12 cellular contexts compared by ENCODE assay signal in the genomic region with DNA sequence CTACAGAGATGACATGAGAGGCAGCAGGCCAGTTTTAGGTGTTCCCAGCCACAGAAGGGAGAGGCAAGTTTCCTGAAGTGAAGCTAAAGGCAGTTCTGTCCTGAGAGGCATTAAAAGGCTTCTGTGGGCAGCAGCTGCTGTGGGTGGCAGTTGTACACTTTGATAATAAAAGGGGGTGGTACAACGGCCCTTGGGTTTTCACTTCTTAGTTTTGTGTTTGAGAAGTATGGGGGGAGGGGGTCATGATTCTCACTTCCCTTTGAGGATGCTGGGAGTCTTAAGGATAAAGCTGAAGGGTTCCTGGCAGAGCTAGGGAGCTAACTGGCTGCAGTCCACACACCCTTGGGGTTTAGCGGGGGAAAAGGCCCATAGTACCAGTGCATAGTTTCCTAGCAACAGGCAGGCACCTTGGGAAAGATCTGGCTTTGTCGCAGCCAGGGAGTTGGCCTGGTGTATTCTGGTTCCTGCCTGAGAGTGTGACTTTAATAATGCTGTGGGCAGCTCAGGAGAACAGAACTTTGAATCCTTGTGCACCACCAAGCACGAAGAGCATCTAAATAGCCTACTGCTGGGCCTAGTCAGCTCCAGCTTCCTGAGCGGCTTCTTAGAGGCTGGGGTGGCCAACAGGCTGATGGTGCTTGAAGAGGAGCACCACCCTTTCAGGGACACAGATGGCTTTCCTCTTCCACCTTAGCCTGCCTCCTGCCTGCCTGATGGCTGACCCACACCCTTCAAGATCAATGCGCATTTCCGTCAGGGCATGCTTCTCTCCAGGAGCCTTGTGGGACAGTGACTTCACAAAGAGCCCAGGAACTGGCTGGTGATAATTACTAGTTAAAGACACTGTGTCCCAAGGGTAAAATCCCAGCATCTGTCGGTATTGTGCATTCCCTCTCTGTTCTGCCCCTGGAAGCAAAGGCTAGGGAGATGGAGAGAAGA.
DNase-seq lines count a peak whose midpoint lies in the region; ATAC-seq lines count a peak whose summit lies in the region.
"Had no signal": no experiment of that assay in that cellular context is flagged by ENCODE, and none has a peak within 500 bp of the region (broad histone marks: within the 10 kb centered on the region; RNA-seq: fewer than 3 reads in every experiment).

No MANE protein-coding gene starts in this region.

- H3K27ac Mint-ChIP-seq in dendritic cell treated with granulocyte-macrophage colony-stimulating factor and Interleukin-4, amounts not matched to agents 40 ng/mL and 50 ng/mL, for 4 days: peak overlapping the region; percentile 80
- no peak overlapping the region for H3K27ac Mint-ChIP-seq in stimulated activated naive CD8-positive, alpha-beta T cell treated with anti-CD3 and anti-CD28 coated beads, Interleukin-15, amount 100 ng/mL, for 72 hours
- H3K27ac Mint-ChIP-seq: activated CD4-positive, alpha-beta T cell treated with anti-CD3 and anti-CD28 coated beads, Interleukin-2, amount 10 ng/mL, durations not matched to agents 7 days and 5 days had no signal

- peak overlapping the region in 6 of 11 experiments; percentile 25 to 53 (median 42); a peak in 9 of 22 replicates for H3K9ac ChIP-seq in BLaER1 treated with 17β-estradiol and CSF1 and Interleukin-3, amounts not matched to agents 10 nM and 100 nM

- 0 out of 22 replicates have a peak, but pooled peaks cover 0 to 4% (median 0%) of the 10 kb centered on the region in 11 experiments for H3K27me3 ChIP-seq in BLaER1 treated with 17β-estradiol and CSF1 and Interleukin-3, amounts not matched to agents 10 nM and 100 nM

- H3K36me3 Mint-ChIP-seq in dendritic cell treated with granulocyte-macrophage colony-stimulating factor and Interleukin-4, amounts not matched to agents 40 ng/mL and 50 ng/mL, for 4 days (ENCODE audit: low read depth): no peaks in the 10 kb centered on the region

- H3K36me3 ChIP-seq in BLaER1 treated with 17β-estradiol and CSF1 and Interleukin-3, amounts not matched to agents 10 nM and 100 nM: peaks cover 0 to 5% (median 0%) of the 10 kb centered on the region in 11 experiments; a peak in 2 of 22 replicates
- H3K36me3 ChIP-seq: prostate gland had no signal

- H4K20me1 ChIP-seq in BLaER1 treated with 17β-estradiol and CSF1 and Interleukin-3, amounts not matched to agents 10 nM and 100 nM: peaks cover 0 to 6% (median 0%) of the 10 kb centered on the region in 11 experiments; a peak in 2 of 22 replicates

- no peak overlapping the region for H3K4me3 ChIP-seq in BLaER1 treated with 17β-estradiol and CSF1 and Interleukin-3, amounts not matched to agents 10 nM and 100 nM
- H3K4me3 ChIP-seq: prostate gland had no signal

- peaks cover 31 to 54% (median 46%) of the 10 kb centered on the region in 10 experiments for H3K4me1 ChIP-seq in BLaER1 treated with 17β-estradiol and CSF1 and Interleukin-3, amounts not matched to agents 10 nM and 100 nM
- H3K4me1 ChIP-seq: prostate gland had no signal

- DNase-seq in NOMO-1 (lab: John Stamatoyannopoulos, UW; ENCODE audit: unreplicated experiment in 2 of 2): peak; percentile 83 to 87
- no peak for DNase-seq in RKO (ENCODE audit: low spot score)
- DNase-seq in stimulated activated naive CD8-positive, alpha-beta T cell treated with anti-CD3 and anti-CD28 coated beads, Interleukin-15, amount 100 ng/mL, for 72 hours: no peak
- DNase-seq: activated CD4-positive, alpha-beta T cell treated with anti-CD3 and anti-CD28 coated beads, Interleukin-2, amount 10 ng/mL, durations not matched to agents 7 days and 5 days; activated gamma-delta T cell; erythroblast had no signal

- peaks cover 56% of the 10 kb centered on the region for H3K4me1 Mint-ChIP-seq in dendritic cell treated with granulocyte-macrophage colony-stimulating factor and Interleukin-4, amounts not matched to agents 40 ng/mL and 50 ng/mL, for 4 days (ENCODE audit: low read depth)
- no peaks in the 10 kb centered on the region for H3K4me1 Mint-ChIP-seq in stimulated activated naive CD8-positive, alpha-beta T cell treated with anti-CD3 and anti-CD28 coated beads, Interleukin-15, amount 100 ng/mL, for 72 hours
- H3K4me1 Mint-ChIP-seq: activated CD4-positive, alpha-beta T cell treated with anti-CD3 and anti-CD28 coated beads, Interleukin-2, amount 10 ng/mL, durations not matched to agents 7 days and 5 days had no signal

- ATAC-seq in GM21447 (IDR thresholded peaks at IDR 0.05; ENCODE audit: unreplicated experiment) (peak; percentile 57), GM21515 (IDR thresholded peaks at IDR 0.05; ENCODE audit: unreplicated experiment) (no peak), GM21825 (IDR thresholded peaks at IDR 0.05; ENCODE audit: unreplicated experiment) (no peak)
- no peak for ATAC-seq in stimulated activated naive CD8-positive, alpha-beta T cell treated with anti-CD3 and anti-CD28 coated beads, Interleukin-15, amount 100 ng/mL, for 72 hours

- H3K9me3 Mint-ChIP-seq in dendritic cell treated with granulocyte-macrophage colony-stimulating factor and Interleukin-4, amounts not matched to agents 40 ng/mL and 50 ng/mL, for 4 days: no peaks in the 10 kb centered on the region
- H3K9me3 Mint-ChIP-seq in stimulated activated naive CD8-positive, alpha-beta T cell treated with anti-CD3 and anti-CD28 coated beads, Interleukin-15, amount 100 ng/mL, for 72 hours: no peaks in the 10 kb centered on the region
- H3K9me3 Mint-ChIP-seq: activated CD4-positive, alpha-beta T cell treated with anti-CD3 and anti-CD28 coated beads, Interleukin-2, amount 10 ng/mL, durations not matched to agents 7 days and 5 days had no signal

- H3K4me3 Mint-ChIP-seq in dendritic cell treated with granulocyte-macrophage colony-stimulating factor and Interleukin-4, amounts not matched to agents 40 ng/mL and 50 ng/mL, for 4 days: peak overlapping the region; percentile 49
- H3K4me3 Mint-ChIP-seq in stimulated activated naive CD8-positive, alpha-beta T cell treated with anti-CD3 and anti-CD28 coated beads, Interleukin-15, amount 100 ng/mL, for 72 hours: no peak overlapping the region
- H3K4me3 Mint-ChIP-seq: activated CD4-positive, alpha-beta T cell treated with anti-CD3 and anti-CD28 coated beads, Interleukin-2, amount 10 ng/mL, durations not matched to agents 7 days and 5 days had no signal

- peak overlapping the region in 10 of 11 experiments; percentile 8 to 73 (median 60); a peak in 17 of 22 replicates for H3K27ac ChIP-seq in BLaER1 treated with 17β-estradiol and CSF1 and Interleukin-3, amounts not matched to agents 10 nM and 100 nM
- H3K27ac ChIP-seq: prostate gland had no signal

- intact Hi-C loops in dendritic cell treated with granulocyte-macrophage colony-stimulating factor and Interleukin-4, amounts not matched to agents 40 ng/mL and 50 ng/mL, for 4 days (cut with micrococcal nuclease): no loop called here

- peak overlapping the region; percentile 61 to 88 (median 81) for H3K4me2 ChIP-seq in BLaER1 treated with 17β-estradiol and CSF1 and Interleukin-3, amounts not matched to agents 10 nM and 100 nM

- no peaks in the 10 kb centered on the region for H3K27me3 Mint-ChIP-seq in dendritic cell treated with granulocyte-macrophage colony-stimulating factor and Interleukin-4, amounts not matched to agents 40 ng/mL and 50 ng/mL, for 4 days
- no peaks in the 10 kb centered on the region for H3K27me3 Mint-ChIP-seq in stimulated activated naive CD8-positive, alpha-beta T cell treated with anti-CD3 and anti-CD28 coated beads, Interleukin-15, amount 100 ng/mL, for 72 hours
- H3K27me3 Mint-ChIP-seq: activated CD4-positive, alpha-beta T cell treated with anti-CD3 and anti-CD28 coated beads, Interleukin-2, amount 10 ng/mL, durations not matched to agents 7 days and 5 days had no signal

- no peaks in the 10 kb centered on the region for H3K9me3 ChIP-seq in BLaER1 treated with 17β-estradiol and CSF1 and Interleukin-3, amounts not matched to agents 10 nM and 100 nM (replicated peaks in 1 of 11)
- H3K9me3 ChIP-seq: prostate gland had no signal

Comparison
In these comparisons a context has a peak if more than half of its experiments do, and no peak if none do; other contexts are left out.
1. DNase-seq: peak in NOMO-1 (2 of 2); none in RKO (single experiment) and stimulated activated naive CD8-positive, alpha-beta T cell treated with anti-CD3 and anti-CD28 coated beads, Interleukin-15, amount 100 ng/mL, for 72 hours (0 of 2).